ENCODE assay signal across 1 cellular context in the genomic region with DNA sequence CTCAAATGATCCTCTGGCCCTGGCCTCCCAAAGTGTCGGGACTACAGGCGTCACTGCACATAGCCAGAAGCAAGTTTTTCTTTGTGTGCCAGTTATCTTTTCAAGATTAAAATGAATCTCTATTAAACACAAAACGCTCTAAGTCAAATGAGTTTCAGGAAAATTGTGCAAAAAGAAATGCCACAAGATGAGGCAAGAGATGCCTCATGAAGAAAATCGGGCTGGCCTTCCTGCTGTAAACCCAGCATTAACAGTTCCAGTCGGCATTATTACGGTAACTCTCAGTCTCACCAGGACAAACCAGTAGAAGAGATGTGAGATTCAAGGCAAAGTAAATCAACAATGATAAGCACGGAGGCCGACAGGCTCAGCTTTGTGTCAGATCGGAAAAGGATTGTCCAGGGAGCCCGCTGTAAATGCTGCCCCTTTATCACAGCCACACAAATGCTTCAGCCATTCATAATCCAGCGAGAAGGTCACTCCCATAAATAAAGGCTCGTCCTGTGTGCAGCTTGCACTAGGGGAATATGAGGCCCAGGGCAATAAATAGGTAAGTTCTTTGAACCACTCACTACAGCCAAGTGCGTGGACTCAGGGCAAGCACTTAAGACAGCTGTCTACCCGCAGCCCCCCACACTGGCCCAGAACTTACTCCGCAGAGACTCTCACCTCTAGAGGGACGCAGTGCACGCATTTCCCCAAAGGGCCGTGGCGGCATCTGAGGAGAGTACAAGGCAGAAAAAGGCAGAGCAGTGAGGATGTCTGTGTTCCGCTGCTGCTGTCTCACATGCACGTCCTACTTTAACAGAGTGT.
TF ChIP-seq lines count a peak whose summit lies in the region.

No MANE protein-coding gene starts in this region.

TF ChIP-seq in GM12878, 131 proteins besides CTCF, POLR2A, EP300 and RAD21:
- TF ChIP-seq NRF1 (conservative IDR thresholded peaks at IDR 0.05; ENCODE audit: low read depth, low read length) (no peak), ESRRA (IDR thresholded peaks at IDR 0.05; ENCODE audit: low read length) (no peak), ZBTB11 (CRISPR knock-in tag; IDR thresholded peaks at IDR 0.05) (no peak), ZBED1 (IDR thresholded peaks at IDR 0.05; ENCODE audit: borderline replicate concordance) (no peak), BMI1 (IDR thresholded peaks at IDR 0.05; ENCODE audit: borderline replicate concordance) (no peak), IRF4 (IDR thresholded peaks at IDR 0.05; ENCODE audit: low read depth, low read length) (no peak), ZNF207 (IDR thresholded peaks at IDR 0.05; ENCODE audit: borderline replicate concordance) (no peak), NR2C1 (IDR thresholded peaks at IDR 0.05) (no peak), RBBP5 (conservative IDR thresholded peaks at IDR 0.05) (no peak), SKIL (IDR thresholded peaks at IDR 0.05; ENCODE audit: low read depth, poor library complexity, severe bottlenecking) (no peak), E4F1 (IDR thresholded peaks at IDR 0.05; ENCODE audit: borderline replicate concordance, partially characterized antibody) (no peak), JUNB (IDR thresholded peaks at IDR 0.05) (no peak)
